1 cellular context compared by ENCODE assay signal in the genomic region with DNA sequence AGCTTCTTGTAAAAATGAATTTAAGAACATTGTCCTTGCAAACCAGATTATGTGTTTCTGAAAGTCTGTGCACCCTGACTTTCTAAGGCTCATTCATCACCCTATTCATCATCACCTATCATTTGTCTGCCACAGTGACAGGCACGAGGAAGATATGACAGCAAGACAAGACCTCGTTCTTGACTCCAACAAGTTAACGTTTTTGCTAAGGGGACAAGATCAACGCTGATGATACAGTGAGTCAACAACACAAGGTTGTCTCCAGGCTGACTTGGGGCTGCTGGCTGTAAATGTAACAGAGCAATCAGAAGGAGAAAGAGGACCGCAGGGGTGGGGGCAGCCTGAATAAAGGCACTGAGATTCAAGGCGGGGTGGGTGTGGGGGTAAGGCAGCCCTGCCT.
TF ChIP-seq lines count a peak whose summit lies in the region.

No MANE protein-coding gene starts in this region.

TF ChIP-seq in K562, 482 proteins besides CTCF, POLR2A, EP300 and RAD21 (continued from another document and continues in another):
- TF ChIP-seq, protein P1, sequence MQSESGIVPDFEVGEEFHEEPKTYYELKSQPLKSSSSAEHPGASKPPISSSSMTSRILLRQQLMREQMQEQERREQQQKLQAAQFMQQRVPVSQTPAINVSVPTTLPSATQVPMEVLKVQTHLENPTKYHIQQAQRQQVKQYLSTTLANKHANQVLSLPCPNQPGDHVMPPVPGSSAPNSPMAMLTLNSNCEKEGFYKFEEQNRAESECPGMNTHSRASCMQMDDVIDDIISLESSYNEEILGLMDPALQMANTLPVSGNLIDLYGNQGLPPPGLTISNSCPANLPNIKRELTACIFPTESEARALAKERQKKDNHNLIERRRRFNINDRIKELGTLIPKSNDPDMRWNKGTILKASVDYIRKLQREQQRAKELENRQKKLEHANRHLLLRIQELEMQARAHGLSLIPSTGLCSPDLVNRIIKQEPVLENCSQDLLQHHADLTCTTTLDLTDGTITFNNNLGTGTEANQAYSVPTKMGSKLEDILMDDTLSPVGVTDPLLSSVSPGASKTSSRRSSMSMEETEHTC (IDR thresholded peaks at IDR 0.05): peak; percentile 54; the same call in 1 of the 2 replicates
- TF ChIP-seq, protein P2, sequence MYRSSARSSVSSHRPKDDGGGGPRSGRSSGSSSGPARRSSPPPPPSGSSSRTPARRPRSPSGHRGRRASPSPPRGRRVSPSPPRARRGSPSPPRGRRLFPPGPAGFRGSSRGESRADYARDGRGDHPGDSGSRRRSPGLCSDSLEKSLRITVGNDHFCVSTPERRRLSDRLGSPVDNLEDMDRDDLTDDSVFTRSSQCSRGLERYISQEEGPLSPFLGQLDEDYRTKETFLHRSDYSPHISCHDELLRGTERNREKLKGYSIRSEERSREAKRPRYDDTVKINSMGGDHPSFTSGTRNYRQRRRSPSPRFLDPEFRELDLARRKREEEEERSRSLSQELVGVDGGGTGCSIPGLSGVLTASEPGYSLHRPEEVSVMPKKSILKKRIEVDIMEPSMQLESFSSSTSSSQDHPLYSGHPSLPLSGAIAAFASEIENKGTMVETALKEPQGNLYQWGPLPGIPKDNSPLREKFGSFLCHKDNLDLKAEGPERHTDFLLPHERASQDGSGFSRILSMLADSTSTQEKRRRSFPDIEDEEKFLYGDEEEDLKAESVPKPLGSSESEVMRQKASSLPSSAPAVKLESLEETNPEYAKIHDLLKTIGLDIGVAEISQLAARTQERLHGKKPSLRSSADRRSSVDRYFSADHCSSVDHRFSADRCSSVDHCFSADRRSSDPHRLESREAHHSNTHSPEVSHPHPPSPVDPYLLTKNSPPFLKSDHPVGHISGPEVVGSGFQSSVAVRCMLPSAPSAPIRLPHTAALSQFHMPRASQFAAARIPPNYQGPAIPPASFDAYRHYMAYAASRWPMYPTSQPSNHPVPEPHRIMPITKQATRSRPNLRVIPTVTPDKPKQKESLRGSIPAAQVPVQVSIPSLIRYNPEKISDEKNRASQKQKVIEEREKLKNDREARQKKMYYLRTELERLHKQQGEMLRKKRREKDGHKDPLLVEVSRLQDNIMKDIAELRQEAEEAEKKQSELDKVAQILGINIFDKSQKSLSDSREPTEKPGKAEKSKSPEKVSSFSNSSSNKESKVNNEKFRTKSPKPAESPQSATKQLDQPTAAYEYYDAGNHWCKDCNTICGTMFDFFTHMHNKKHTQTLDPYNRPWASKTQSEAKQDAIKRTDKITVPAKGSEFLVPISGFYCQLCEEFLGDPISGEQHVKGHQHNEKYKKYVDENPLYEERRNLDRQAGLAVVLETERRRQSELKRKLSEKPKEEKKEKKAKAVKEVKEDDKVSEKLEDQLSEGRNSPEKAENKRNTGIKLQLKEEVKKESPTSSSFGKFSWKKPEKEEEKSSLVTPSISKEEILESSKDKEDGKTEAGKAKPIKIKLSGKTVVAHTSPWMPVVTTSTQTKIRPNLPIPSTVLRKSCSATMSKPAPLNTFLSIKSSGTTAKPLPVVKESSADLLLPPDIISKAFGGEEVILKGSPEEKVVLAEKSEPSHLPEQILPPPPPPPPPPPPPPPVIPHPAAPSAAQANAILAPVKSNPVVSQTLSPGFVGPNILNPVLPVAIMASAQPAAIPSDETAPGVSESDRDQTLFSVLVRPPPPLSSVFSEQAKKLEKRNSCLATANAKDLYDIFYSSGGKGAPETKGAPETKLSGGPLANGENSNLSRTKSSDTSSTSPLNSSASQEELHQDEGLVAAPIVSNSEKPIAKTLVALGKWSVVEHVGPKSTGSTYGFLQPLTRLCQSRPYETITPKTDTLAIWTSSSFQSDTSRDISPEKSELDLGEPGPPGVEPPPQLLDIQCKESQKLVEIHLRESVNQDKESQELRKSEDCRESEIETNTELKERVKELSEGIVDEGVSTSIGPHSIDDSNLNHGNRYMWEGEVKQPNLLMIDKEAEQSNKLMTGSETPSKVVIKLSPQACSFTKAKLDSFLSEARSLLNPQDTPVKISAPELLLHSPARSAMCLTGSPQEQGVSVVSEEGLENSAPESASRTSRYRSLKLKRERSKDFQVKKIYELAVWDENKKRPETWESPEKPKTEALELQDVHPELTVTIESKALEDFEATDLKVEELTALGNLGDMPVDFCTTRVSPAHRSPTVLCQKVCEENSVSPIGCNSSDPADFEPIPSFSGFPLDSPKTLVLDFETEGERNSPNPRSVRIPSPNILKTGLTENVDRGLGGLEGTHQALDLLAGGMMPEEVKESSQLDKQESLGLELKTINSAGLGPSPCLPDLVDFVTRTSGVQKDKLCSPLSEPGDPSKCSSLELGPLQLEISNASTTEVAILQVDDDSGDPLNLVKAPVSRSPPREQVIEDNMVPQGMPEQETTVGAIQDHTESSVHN (IDR thresholded peaks at IDR 0.05; ENCODE audit: borderline replicate concordance in 1 of 2, low read depth in 1 of 2): 0 out of 4 replicates have a peak, but pooled peaks of 1 of the 2 experiments have one; percentile 22
- TF ChIP-seq, protein P3, sequence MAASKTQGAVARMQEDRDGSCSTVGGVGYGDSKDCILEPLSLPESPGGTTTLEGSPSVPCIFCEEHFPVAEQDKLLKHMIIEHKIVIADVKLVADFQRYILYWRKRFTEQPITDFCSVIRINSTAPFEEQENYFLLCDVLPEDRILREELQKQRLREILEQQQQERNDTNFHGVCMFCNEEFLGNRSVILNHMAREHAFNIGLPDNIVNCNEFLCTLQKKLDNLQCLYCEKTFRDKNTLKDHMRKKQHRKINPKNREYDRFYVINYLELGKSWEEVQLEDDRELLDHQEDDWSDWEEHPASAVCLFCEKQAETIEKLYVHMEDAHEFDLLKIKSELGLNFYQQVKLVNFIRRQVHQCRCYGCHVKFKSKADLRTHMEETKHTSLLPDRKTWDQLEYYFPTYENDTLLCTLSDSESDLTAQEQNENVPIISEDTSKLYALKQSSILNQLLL (CRISPR knock-in tag; IDR thresholded peaks at IDR 0.05; ENCODE audit: borderline replicate concordance): no peak
- TF ChIP-seq ZNF830 (CRISPR knock-in tag; IDR thresholded peaks at IDR 0.05) (no peak), ARHGAP35 (IDR thresholded peaks at IDR 0.05; ENCODE audit: partially characterized antibody) (peak; percentile 92), ZNF780A (CRISPR knock-in tag; IDR thresholded peaks at IDR 0.05) (no peak), CBFA2T2 (conservative IDR thresholded peaks at IDR 0.05) (0 out of 2 replicates have a peak, but pooled peaks have one; percentile 42), U2AF1 (optimal IDR thresholded peaks at IDR 0.05; ENCODE audit: low read depth, low read length) (no peak), SNRNP70 (optimal IDR thresholded peaks at IDR 0.05; ENCODE audit: low read depth, low read length) (no peak), ZNF184 (CRISPR knock-in tag; IDR thresholded peaks at IDR 0.05) (no peak), IFI16 (CRISPR knock-in tag; IDR thresholded peaks at IDR 0.05) (no peak), TAL1 (IDR thresholded peaks at IDR 0.05) (peak; percentile 64), ZNF589 (CRISPR knock-in tag; IDR thresholded peaks at IDR 0.05; ENCODE audit: low read depth) (no peak), DPF2 (IDR thresholded peaks at IDR 0.05) (peak; percentile 65), CBFA2T3 (IDR thresholded peaks at IDR 0.05) (peak; percentile 74), FOXK2 (conservative IDR thresholded peaks at IDR 0.05 in 1 of 2, IDR thresholded peaks at IDR 0.05 in 1 of 2; ENCODE audit: low read depth in 2 of 2) (peak; percentile 49 to 85; a peak in 2 of 4 replicates), GATA2 (CRISPR knock-in tag; IDR thresholded peaks at IDR 0.05) (peak; percentile 72), LEF1 (IDR thresholded peaks at IDR 0.05) (peak; percentile 93), FOSL1 (tag; conservative IDR thresholded peaks at IDR 0.05) (peak; percentile 47; the same call in 1 of the 2 replicates), JUND (IDR thresholded peaks at IDR 0.05; ENCODE audit: borderline replicate concordance, low read depth, low read length) (peak; percentile 44; the same call in 1 of the 2 replicates), JUND (tag; IDR thresholded peaks at IDR 0.05; ENCODE audit: borderline replicate concordance, low read depth, low read length) (peak; percentile 19; the same call in 1 of the 3 replicates), RBM22 (IDR thresholded peaks at IDR 0.05; ENCODE audit: low read depth, low read length, poor library complexity, severe bottlenecking) (no peak), ZNF124 (CRISPR knock-in tag; IDR thresholded peaks at IDR 0.05) (no peak), TRIM24 (IDR thresholded peaks at IDR 0.05) (0 out of 4 replicates have a peak, but pooled peaks of 1 of the 2 experiments have one; percentile 23), PHB2 (IDR thresholded peaks at IDR 0.05; ENCODE audit: low read depth) (no peak), L3MBTL2 (IDR thresholded peaks at IDR 0.05) (peak; percentile 75; the same call in 1 of the 2 replicates), KDM4B (IDR thresholded peaks at IDR 0.05; ENCODE audit: borderline replicate concordance in 2 of 2, low read depth in 1 of 2) (no peak)
- TF ChIP-seq, protein P4, sequence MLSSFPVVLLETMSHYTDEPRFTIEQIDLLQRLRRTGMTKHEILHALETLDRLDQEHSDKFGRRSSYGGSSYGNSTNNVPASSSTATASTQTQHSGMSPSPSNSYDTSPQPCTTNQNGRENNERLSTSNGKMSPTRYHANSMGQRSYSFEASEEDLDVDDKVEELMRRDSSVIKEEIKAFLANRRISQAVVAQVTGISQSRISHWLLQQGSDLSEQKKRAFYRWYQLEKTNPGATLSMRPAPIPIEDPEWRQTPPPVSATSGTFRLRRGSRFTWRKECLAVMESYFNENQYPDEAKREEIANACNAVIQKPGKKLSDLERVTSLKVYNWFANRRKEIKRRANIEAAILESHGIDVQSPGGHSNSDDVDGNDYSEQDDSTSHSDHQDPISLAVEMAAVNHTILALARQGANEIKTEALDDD (IDR thresholded peaks at IDR 0.05): peak; percentile 51; the same call in 1 of the 2 replicates
- TF ChIP-seq, protein P5, sequence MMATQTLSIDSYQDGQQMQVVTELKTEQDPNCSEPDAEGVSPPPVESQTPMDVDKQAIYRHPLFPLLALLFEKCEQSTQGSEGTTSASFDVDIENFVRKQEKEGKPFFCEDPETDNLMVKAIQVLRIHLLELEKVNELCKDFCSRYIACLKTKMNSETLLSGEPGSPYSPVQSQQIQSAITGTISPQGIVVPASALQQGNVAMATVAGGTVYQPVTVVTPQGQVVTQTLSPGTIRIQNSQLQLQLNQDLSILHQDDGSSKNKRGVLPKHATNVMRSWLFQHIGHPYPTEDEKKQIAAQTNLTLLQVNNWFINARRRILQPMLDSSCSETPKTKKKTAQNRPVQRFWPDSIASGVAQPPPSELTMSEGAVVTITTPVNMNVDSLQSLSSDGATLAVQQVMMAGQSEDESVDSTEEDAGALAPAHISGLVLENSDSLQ (IDR thresholded peaks at IDR 0.05): peak; percentile 96
- TF ChIP-seq, protein P6, sequence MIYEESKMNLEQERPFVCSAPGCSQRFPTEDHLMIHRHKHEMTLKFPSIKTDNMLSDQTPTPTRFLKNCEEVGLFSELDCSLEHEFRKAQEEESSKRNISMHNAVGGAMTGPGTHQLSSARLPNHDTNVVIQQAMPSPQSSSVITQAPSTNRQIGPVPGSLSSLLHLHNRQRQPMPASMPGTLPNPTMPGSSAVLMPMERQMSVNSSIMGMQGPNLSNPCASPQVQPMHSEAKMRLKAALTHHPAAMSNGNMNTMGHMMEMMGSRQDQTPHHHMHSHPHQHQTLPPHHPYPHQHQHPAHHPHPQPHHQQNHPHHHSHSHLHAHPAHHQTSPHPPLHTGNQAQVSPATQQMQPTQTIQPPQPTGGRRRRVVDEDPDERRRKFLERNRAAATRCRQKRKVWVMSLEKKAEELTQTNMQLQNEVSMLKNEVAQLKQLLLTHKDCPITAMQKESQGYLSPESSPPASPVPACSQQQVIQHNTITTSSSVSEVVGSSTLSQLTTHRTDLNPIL (CRISPR knock-in tag; IDR thresholded peaks at IDR 0.05): no peak
- TF ChIP-seq, protein P7, sequence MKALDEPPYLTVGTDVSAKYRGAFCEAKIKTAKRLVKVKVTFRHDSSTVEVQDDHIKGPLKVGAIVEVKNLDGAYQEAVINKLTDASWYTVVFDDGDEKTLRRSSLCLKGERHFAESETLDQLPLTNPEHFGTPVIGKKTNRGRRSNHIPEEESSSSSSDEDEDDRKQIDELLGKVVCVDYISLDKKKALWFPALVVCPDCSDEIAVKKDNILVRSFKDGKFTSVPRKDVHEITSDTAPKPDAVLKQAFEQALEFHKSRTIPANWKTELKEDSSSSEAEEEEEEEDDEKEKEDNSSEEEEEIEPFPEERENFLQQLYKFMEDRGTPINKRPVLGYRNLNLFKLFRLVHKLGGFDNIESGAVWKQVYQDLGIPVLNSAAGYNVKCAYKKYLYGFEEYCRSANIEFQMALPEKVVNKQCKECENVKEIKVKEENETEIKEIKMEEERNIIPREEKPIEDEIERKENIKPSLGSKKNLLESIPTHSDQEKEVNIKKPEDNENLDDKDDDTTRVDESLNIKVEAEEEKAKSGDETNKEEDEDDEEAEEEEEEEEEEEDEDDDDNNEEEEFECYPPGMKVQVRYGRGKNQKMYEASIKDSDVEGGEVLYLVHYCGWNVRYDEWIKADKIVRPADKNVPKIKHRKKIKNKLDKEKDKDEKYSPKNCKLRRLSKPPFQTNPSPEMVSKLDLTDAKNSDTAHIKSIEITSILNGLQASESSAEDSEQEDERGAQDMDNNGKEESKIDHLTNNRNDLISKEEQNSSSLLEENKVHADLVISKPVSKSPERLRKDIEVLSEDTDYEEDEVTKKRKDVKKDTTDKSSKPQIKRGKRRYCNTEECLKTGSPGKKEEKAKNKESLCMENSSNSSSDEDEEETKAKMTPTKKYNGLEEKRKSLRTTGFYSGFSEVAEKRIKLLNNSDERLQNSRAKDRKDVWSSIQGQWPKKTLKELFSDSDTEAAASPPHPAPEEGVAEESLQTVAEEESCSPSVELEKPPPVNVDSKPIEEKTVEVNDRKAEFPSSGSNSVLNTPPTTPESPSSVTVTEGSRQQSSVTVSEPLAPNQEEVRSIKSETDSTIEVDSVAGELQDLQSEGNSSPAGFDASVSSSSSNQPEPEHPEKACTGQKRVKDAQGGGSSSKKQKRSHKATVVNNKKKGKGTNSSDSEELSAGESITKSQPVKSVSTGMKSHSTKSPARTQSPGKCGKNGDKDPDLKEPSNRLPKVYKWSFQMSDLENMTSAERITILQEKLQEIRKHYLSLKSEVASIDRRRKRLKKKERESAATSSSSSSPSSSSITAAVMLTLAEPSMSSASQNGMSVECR (CRISPR knock-in tag; IDR thresholded peaks at IDR 0.05): no peak
